In genomic region chr6:145214570-145214969, GRCh38 we compare ENCODE assay signal across 8 cellular contexts.
DNase-seq lines count a peak whose midpoint lies in the region; ATAC-seq and TF ChIP-seq lines count a peak whose summit lies in the region.

No MANE protein-coding gene starts in this region.

- H3K9me3 Mint-ChIP-seq in brain: no peaks in the 10 kb centered on the region
- H3K9me3 Mint-ChIP-seq in T-helper 2 cell treated with Interferon-gamma antibody and Interleukin-4, amounts not matched to agents 5 μg/mL and 100 μg/mL, for 36 hours: no peaks in the 10 kb centered on the region

- peak; percentile 10 to 33 for DNase-seq in NCI-H2081 (lab: John Stamatoyannopoulos, UW)
- DNase-seq in NCI-H2081 treated with DMSO at 0.1 percent for 48 hours (lab: John Stamatoyannopoulos, UW): no peak
- DNase-seq in NAMALWA (ENCODE audit: low spot score): peak; percentile 65
- DNase-seq in myocyte (ENCODE audit: low read depth): peak; percentile 59
- DNase-seq in T-helper 2 cell treated with Interferon-gamma antibody and Interleukin-4, amounts not matched to agents 5 μg/mL and 100 μg/mL, for 36 hours (ENCODE audit: low spot score): no peak

- H3K4me1 Mint-ChIP-seq in brain: peaks cover 17% of the 10 kb centered on the region
- H3K4me1 Mint-ChIP-seq in T-helper 2 cell treated with Interferon-gamma antibody and Interleukin-4, amounts not matched to agents 5 μg/mL and 100 μg/mL, for 36 hours (ENCODE audit: low read depth): peaks cover 7% of the 10 kb centered on the region

- H3K4me3 Mint-ChIP-seq in brain: no peak overlapping the region
- no peak overlapping the region for H3K4me3 Mint-ChIP-seq in T-helper 2 cell treated with Interferon-gamma antibody and Interleukin-4, amounts not matched to agents 5 μg/mL and 100 μg/mL, for 36 hours

- H3K27ac Mint-ChIP-seq in brain: no peak overlapping the region
- H3K27ac Mint-ChIP-seq in T-helper 2 cell treated with Interferon-gamma antibody and Interleukin-4, amounts not matched to agents 5 μg/mL and 100 μg/mL, for 36 hours: no peak overlapping the region

- H3K27me3 Mint-ChIP-seq in brain: no peaks in the 10 kb centered on the region
- H3K27me3 Mint-ChIP-seq in T-helper 2 cell treated with Interferon-gamma antibody and Interleukin-4, amounts not matched to agents 5 μg/mL and 100 μg/mL, for 36 hours (ENCODE audit: low read depth): peaks cover 3% of the 10 kb centered on the region

- no peaks in the 10 kb centered on the region for H3K36me3 Mint-ChIP-seq in brain
- no peaks in the 10 kb centered on the region for H3K36me3 Mint-ChIP-seq in T-helper 2 cell treated with Interferon-gamma antibody and Interleukin-4, amounts not matched to agents 5 μg/mL and 100 μg/mL, for 36 hours (ENCODE audit: low read depth)

- no peak for ATAC-seq in GM18870 (IDR thresholded peaks at IDR 0.05; ENCODE audit: unreplicated experiment)
- no peak for ATAC-seq in HG03039 (IDR thresholded peaks at IDR 0.05; ENCODE audit: unreplicated experiment)

- TF ChIP-seq CTCF in brain (conservative IDR thresholded peaks at IDR 0.05): peak; percentile 78 to 80

Comparison
In these comparisons a context has a peak if more than half of its experiments do, and no peak if none do; other contexts are left out.
1. DNase-seq: peak in NCI-H2081 (2 of 2), NAMALWA (single experiment) and myocyte (single experiment); none in NCI-H2081 treated with DMSO at 0.1 percent for 48 hours (single experiment) and T-helper 2 cell treated with Interferon-gamma antibody and Interleukin-4, amounts not matched to agents 5 μg/mL and 100 μg/mL, for 36 hours (single experiment).